In genomic region chr6:71676298-71676697, GRCh38 we compare ENCODE assay signal across 18 cellular contexts.
DNase-seq lines count a peak whose midpoint lies in the region; ATAC-seq, FAIRE-seq and TF ChIP-seq lines count a peak whose summit lies in the region.
"Had no signal": no experiment of that assay in that cellular context is flagged by ENCODE, and none has a peak within 500 bp of the region (broad histone marks: within the 10 kb centered on the region; RNA-seq: fewer than 3 reads in every experiment).

No MANE protein-coding gene starts in this region.

- TF ChIP-seq POLR2A in H1 (IDR thresholded peaks at IDR 0.05; ENCODE audit: control extremely low read depth in 1 of 2, low read depth in 2 of 2, low read length in 2 of 2): no peak

- no peak for FAIRE-seq in H1 (lab: Jason Lieb, UNC)
- FAIRE-seq: GM12891, H54 had no signal

- no peaks in the 10 kb centered on the region for H3K9me2 ChIP-seq in GM23338 (ENCODE audit: insufficient read depth)
- no peaks in the 10 kb centered on the region for H3K9me2 ChIP-seq in PC-9 (ENCODE audit: insufficient read depth)

- H3K4me2 ChIP-seq in GM23338 (no peak overlapping the region), H1 (ENCODE audit: insufficient read depth in 1 of 2, low read depth in 2 of 2, low read length in 2 of 2) (no peak overlapping the region), mesendoderm (ENCODE audit: low read length) (no peak overlapping the region), PC-9 (no peak overlapping the region)

- H3K36me3 Mint-ChIP-seq in Caco-2 (ENCODE audit: insufficient read depth, unreplicated experiment) (peaks cover 3% of the 10 kb centered on the region), GM23338 (ENCODE audit: low read depth) (no peaks in the 10 kb centered on the region)
- H3K36me3 Mint-ChIP-seq: CD4-positive, alpha-beta memory T cell had no signal

- H2BK20ac ChIP-seq in H1 (ENCODE audit: low read length): no peak overlapping the region

- no peak for TF ChIP-seq EP300 in H1 (IDR thresholded peaks at IDR 0.05; ENCODE audit: borderline replicate concordance in 1 of 2, low read depth in 2 of 2, low read length in 2 of 2)

- intact Hi-C loops in Caco-2 (cut with micrococcal nuclease; ENCODE audit: unreplicated experiment) (loop anchor here (5.0 kb wide), 2 partner anchors 54 to 144 kb away; no protein-coding TSS in a partner anchor), tibial artery (cut with DNase I; ENCODE audit: low total_unique reads) (no loop called here), PC-9 (cut with micrococcal nuclease; ENCODE audit: unreplicated experiment) (no loop called here)

- no peak for TF ChIP-seq CTCF in Caco-2 (IDR thresholded peaks at IDR 0.05; ENCODE audit: insufficient read depth in 1 of 2, low read depth in 1 of 2, low read length in 1 of 2, severe bottlenecking in 1 of 2, unreplicated experiment in 1 of 2)
- TF ChIP-seq CTCF in GM23338 (conservative IDR thresholded peaks at IDR 0.05; ENCODE audit: low read depth in 2 of 2): no peak
- TF ChIP-seq CTCF in H1 (IDR thresholded peaks at IDR 0.05; ENCODE audit: control extremely low read depth in 1 of 3, insufficient read depth in 1 of 3, low read depth in 1 of 3, low read length in 3 of 3): no peak
- no peak for TF ChIP-seq CTCF in tibial artery (IDR thresholded peaks at IDR 0.05)
- no peak for TF ChIP-seq CTCF in PC-9 (conservative IDR thresholded peaks at IDR 0.05)

- H3F3A ChIP-seq in GM23338 (replicated peaks; ENCODE audit: low read depth): no peaks in the 10 kb centered on the region
- H3F3A ChIP-seq in PC-9 (ENCODE audit: insufficient read depth, low read depth): no peaks in the 10 kb centered on the region

- no peak for TF ChIP-seq RAD21 in H1 (IDR thresholded peaks at IDR 0.05 in 1 of 2, conservative IDR thresholded peaks at IDR 0.05 in 1 of 2; ENCODE audit: low read depth in 2 of 2, low read length in 2 of 2)

- H4K20me1 ChIP-seq in GM23338 (replicated peaks; ENCODE audit: insufficient read depth) (no peaks in the 10 kb centered on the region), H1 (replicated peaks in 1 of 2; ENCODE audit: control insufficient read depth in 1 of 2, insufficient read depth in 2 of 2, low read length in 2 of 2) (no peaks in the 10 kb centered on the region), PC-9 (ENCODE audit: insufficient read depth) (no peaks in the 10 kb centered on the region)

- CTCF ChIA-PET in Caco-2 (lab: Charles Lee): no interaction called here
- CTCF ChIA-PET in H1 (lab: Charles Lee; ENCODE audit: partially characterized antibody): no interaction called here
- CTCF ChIA-PET in PC-9 (lab: Charles Lee): no interaction called here

- H2BK120ac ChIP-seq in H1 (replicated peaks; ENCODE audit: low read depth, low read length) (no peak overlapping the region), mesendoderm (ENCODE audit: low read depth, low read length) (no peak overlapping the region)

- H3K27ac Mint-ChIP-seq in Caco-2 (ENCODE audit: unreplicated experiment) (peak overlapping the region; percentile 46), GM23338 (no peak overlapping the region)
- H3K27ac Mint-ChIP-seq: CD4-positive, alpha-beta memory T cell; HFFc6 had no signal

- H3K56ac ChIP-seq in H1 (replicated peaks; ENCODE audit: insufficient read length, low read depth, low read length) (no peak overlapping the region), mesendoderm (ENCODE audit: low read length) (peak overlapping the region; percentile 22)

- POLR2A ChIA-PET in Caco-2 (lab: Charles Lee): no interaction called here
- POLR2A ChIA-PET in H1 (lab: Charles Lee; ENCODE audit: partially characterized antibody): no interaction called here
- POLR2A ChIA-PET in PC-9 (lab: Charles Lee; ENCODE audit: unreplicated experiment): no interaction called here

- peaks cover 10% of the 10 kb centered on the region for H3K9me3 ChIP-seq in Caco-2
- H3K9me3 ChIP-seq in H1 (ENCODE audit: insufficient read depth in 2 of 2, low read depth in 1 of 2, low read length in 1 of 2): no peaks in the 10 kb centered on the region
- H3K9me3 ChIP-seq in tibial artery: no peaks in the 10 kb centered on the region
- no peaks in the 10 kb centered on the region for H3K9me3 ChIP-seq in PC-9 (ENCODE audit: insufficient read depth, low read depth)
- H3K9me3 ChIP-seq: HAP-1 had no signal

- H3K27me3 Mint-ChIP-seq in Caco-2 (ENCODE audit: insufficient read depth, unreplicated experiment) (no peaks in the 10 kb centered on the region), GM23338 (ENCODE audit: insufficient read depth, low read depth, poor library complexity) (no peaks in the 10 kb centered on the region)
- H3K27me3 Mint-ChIP-seq: CD4-positive, alpha-beta memory T cell had no signal

- H3K79me1 ChIP-seq in H1 (ENCODE audit: low read depth, low read length) (no peaks in the 10 kb centered on the region), mesendoderm (ENCODE audit: low read length) (no peaks in the 10 kb centered on the region)

- no peak overlapping the region for H3K9ac ChIP-seq in H1 (replicated peaks in 1 of 4; ENCODE audit: extremely low read depth in 1 of 4, low read depth in 3 of 4, low read length in 3 of 4)
- H3K9ac ChIP-seq in mesendoderm (ENCODE audit: low read length): no peak overlapping the region
- H3K9ac ChIP-seq: GM23248 had no signal

- H3K9me3 Mint-ChIP-seq in Caco-2 (ENCODE audit: unreplicated experiment): no peaks in the 10 kb centered on the region
- H3K9me3 Mint-ChIP-seq in GM23338: no peaks in the 10 kb centered on the region
- H3K9me3 Mint-ChIP-seq: HFFc6 had no signal

- H2AK5ac ChIP-seq in H1 (ENCODE audit: low read depth, low read length): no peak overlapping the region
- no peak overlapping the region for H2AK5ac ChIP-seq in mesendoderm (ENCODE audit: low read length)

- H2BK15ac ChIP-seq in H1 (ENCODE audit: low read length) (no peak overlapping the region), mesendoderm (replicated peaks; ENCODE audit: low read depth) (peak overlapping the region; percentile 78)

- H3K4ac ChIP-seq in H1 (replicated peaks; ENCODE audit: insufficient read length, low read depth, low read length): no peak overlapping the region
- no peak overlapping the region for H3K4ac ChIP-seq in mesendoderm (ENCODE audit: low read depth, low read length)

- no peak overlapping the region for H3K27ac ChIP-seq in GM23338 (ENCODE audit: low read depth)
- H3K27ac ChIP-seq in H1 (ENCODE audit: low read depth, low read length): no peak overlapping the region
- H3K27ac ChIP-seq in mesendoderm (ENCODE audit: low read depth, low read length): peak overlapping the region; percentile 8
- no peak overlapping the region for H3K27ac ChIP-seq in tibial artery
- H3K27ac ChIP-seq in PC-9: no peak overlapping the region
- H3K27ac ChIP-seq: GM23248 had no signal

- H3K4me1 ChIP-seq in Caco-2: peaks cover 63% of the 10 kb centered on the region
- H3K4me1 ChIP-seq in GM23338 (ENCODE audit: insufficient read depth): peaks cover 14% of the 10 kb centered on the region; the same call in 1 of the 2 replicates
- no peaks in the 10 kb centered on the region; a peak in 2 of 7 replicates for H3K4me1 ChIP-seq in H1 (replicated peaks in 1 of 4; ENCODE audit: control insufficient read depth in 3 of 4, insufficient read depth in 4 of 4, low read length in 3 of 4)
- H3K4me1 ChIP-seq in mesendoderm (ENCODE audit: control insufficient read depth, low read depth, low read length): peaks cover 7% of the 10 kb centered on the region
- H3K4me1 ChIP-seq in tibial artery: peaks cover 0 to 6% (median 3%) of the 10 kb centered on the region in 4 donors
- no peaks in the 10 kb centered on the region for H3K4me1 ChIP-seq in PC-9 (replicated peaks; ENCODE audit: insufficient read depth)
- H3K4me1 ChIP-seq: HAP-1 had no signal

- no peak overlapping the region for H2BK5ac ChIP-seq in H1 (ENCODE audit: low read depth, low read length)
- peak overlapping the region; percentile 20 for H2BK5ac ChIP-seq in mesendoderm (ENCODE audit: low read length)

- DNase-seq in Caco-2 (peak; percentile 13 to 57), GM23338 (ENCODE audit: low spot score) (peak; percentile 3), H1 (ENCODE audit: low read depth in 1 of 2, low spot score in 2 of 2) (no peak), mesendoderm (peak; percentile 27), tibial artery (no peak), PC-9 (no peak)
- DNase-seq: C1 segment of cervical spinal cord; CD4-positive, alpha-beta memory T cell; COR-L47; DMS153; DMS79 treated with DMSO at 0.1 percent for 48 hours; GF-D8; GM23248; HFFc6 had no signal

- H3K4me1 Mint-ChIP-seq in Caco-2 (ENCODE audit: low read depth, unreplicated experiment) (peaks cover 17% of the 10 kb centered on the region), GM23338 (peaks cover 15% of the 10 kb centered on the region; the same call in 2 of the 3 replicates)
- H3K4me1 Mint-ChIP-seq: CD4-positive, alpha-beta memory T cell had no signal

- H4K5ac ChIP-seq in H1 (ENCODE audit: insufficient read length, low read depth, low read length) (no peak overlapping the region), mesendoderm (ENCODE audit: low read length) (no peak overlapping the region)

- H3K36me3 ChIP-seq in Caco-2 (ENCODE audit: control insufficient read depth, insufficient read depth, low read length) (no peaks in the 10 kb centered on the region), GM23338 (ENCODE audit: insufficient read depth) (no peaks in the 10 kb centered on the region), H1 (ENCODE audit: control insufficient read depth in 2 of 4, insufficient read depth in 4 of 4, low read length in 3 of 4) (no peaks in the 10 kb centered on the region), mesendoderm (ENCODE audit: control insufficient read depth, insufficient read depth, low read length) (no peaks in the 10 kb centered on the region), tibial artery (no peaks in the 10 kb centered on the region), PC-9 (ENCODE audit: low read depth) (no peaks in the 10 kb centered on the region)
- H3K36me3 ChIP-seq: HAP-1 had no signal

- H3K23me2 ChIP-seq in H1 (ENCODE audit: low read depth, low read length): no peaks in the 10 kb centered on the region

- H3K14ac ChIP-seq in H1 (ENCODE audit: insufficient read length): no peak overlapping the region

- no peak overlapping the region for H2BK12ac ChIP-seq in H1 (ENCODE audit: low read depth, low read length)

- H3K79me2 ChIP-seq in GM23338 (replicated peaks; ENCODE audit: insufficient read depth) (no peaks in the 10 kb centered on the region), H1 (ENCODE audit: control insufficient read depth in 1 of 2, insufficient read depth in 2 of 2, low read length in 2 of 2) (no peaks in the 10 kb centered on the region), mesendoderm (ENCODE audit: control insufficient read depth, insufficient read depth, low read length) (no peaks in the 10 kb centered on the region), PC-9 (ENCODE audit: low read depth) (no peaks in the 10 kb centered on the region)

- H3K27me3 ChIP-seq in Caco-2 (replicated peaks; ENCODE audit: control insufficient read depth, insufficient read depth, low read length) (no peaks in the 10 kb centered on the region), GM23338 (ENCODE audit: insufficient read depth) (no peaks in the 10 kb centered on the region), H1 (replicated peaks in 1 of 4; ENCODE audit: control insufficient read depth in 3 of 4, extremely low read depth in 1 of 4, insufficient read depth in 3 of 4, low read length in 3 of 4) (no peaks in the 10 kb centered on the region), mesendoderm (ENCODE audit: insufficient read depth, low read length, poor library complexity) (no peaks in the 10 kb centered on the region), tibial artery (no peaks in the 10 kb centered on the region), PC-9 (ENCODE audit: insufficient read depth, low read depth) (no peaks in the 10 kb centered on the region)

- no peak overlapping the region for H3K4me3 ChIP-seq in Caco-2 (ENCODE audit: low read depth, low read length)
- H3K4me3 ChIP-seq in GM23338: no peak overlapping the region
- no peak overlapping the region for H3K4me3 ChIP-seq in H1 (ENCODE audit: extremely low read depth in 1 of 4, insufficient read depth in 2 of 4, low read depth in 3 of 4, low read length in 4 of 4)
- H3K4me3 ChIP-seq in mesendoderm (ENCODE audit: low read length): no peak overlapping the region
- H3K4me3 ChIP-seq in tibial artery: no peak overlapping the region
- no peak overlapping the region for H3K4me3 ChIP-seq in PC-9
- H3K4me3 ChIP-seq: GM23248, HAP-1 had no signal

- ATAC-seq in GM23338: no peak
- no peak for ATAC-seq in HG02763 (IDR thresholded peaks at IDR 0.05; ENCODE audit: unreplicated experiment)

- no peak overlapping the region for H4K91ac ChIP-seq in H1 (replicated peaks; ENCODE audit: insufficient read length, low read length)

- H2AFZ ChIP-seq in GM23338: no peak overlapping the region
- 0 out of 2 replicates have a peak overlapping the region, but pooled peaks have one; percentile 28 for H2AFZ ChIP-seq in H1 (ENCODE audit: low read length)
- no peak overlapping the region for H2AFZ ChIP-seq in PC-9
- H2AFZ ChIP-seq: GM23248 had no signal

- H4K8ac ChIP-seq in H1 (ENCODE audit: extremely low read depth, insufficient read depth, low read length): no peak overlapping the region
- no peak overlapping the region for H4K8ac ChIP-seq in mesendoderm (ENCODE audit: low read depth, low read length)

- H3K18ac ChIP-seq in H1 (ENCODE audit: extremely low read depth, low read length) (no peak overlapping the region), mesendoderm (ENCODE audit: low read length) (no peak overlapping the region)

- no TSS peak for BruUV-seq in Caco-2 (replicated peaks; lab: Mats Ljungman, UMichigan)
- BruUV-seq in PC-9 (replicated peaks; lab: Mats Ljungman, UMichigan): no TSS peak

- H3K23ac ChIP-seq in H1 (ENCODE audit: insufficient read length) (no peak overlapping the region), mesendoderm (ENCODE audit: low read length) (no peak overlapping the region)

- H3K4me3 Mint-ChIP-seq in Caco-2 (ENCODE audit: unreplicated experiment) (peak overlapping the region; percentile 45), GM23338 (no peak overlapping the region)
- H3K4me3 Mint-ChIP-seq: CD4-positive, alpha-beta memory T cell; HFFc6 had no signal

Comparison
In these comparisons a context has a peak if more than half of its experiments do, and no peak if none do; other contexts are left out.
1. DNase-seq: peak in Caco-2 (2 of 2), GM23338 (single experiment) and mesendoderm (single experiment); none in H1 (0 of 2), tibial artery (0 of 2) and PC-9 (0 of 2).